ENCODE assay signal across 8 cellular contexts in genomic region chr20:40945754-40946451, GRCh38.
A peak's percentile ranks its signal among the peaks of the same experiment; 100 is the strongest.
DNase-seq lines count a peak whose midpoint lies in the region; ATAC-seq and TF ChIP-seq lines count a peak whose summit lies in the region.

No MANE protein-coding gene starts in this region.

- ATAC-seq in GM21723 (IDR thresholded peaks at IDR 0.05; ENCODE audit: unreplicated experiment): no peak

- no peak overlapping the region for H3K4me3 Mint-ChIP-seq in activated CD4-positive, alpha-beta T cell treated with anti-CD3 and anti-CD28 coated beads, Interleukin-2, amount 10 ng/mL, durations not matched to agents 24 days and 14 days

- H3K27me3 Mint-ChIP-seq in activated CD4-positive, alpha-beta T cell treated with anti-CD3 and anti-CD28 coated beads, Interleukin-2, amount 10 ng/mL, durations not matched to agents 24 days and 14 days: peaks cover 10% of the 10 kb centered on the region

- no peaks in the 10 kb centered on the region for H3K36me3 Mint-ChIP-seq in activated CD4-positive, alpha-beta T cell treated with anti-CD3 and anti-CD28 coated beads, Interleukin-2, amount 10 ng/mL, durations not matched to agents 24 days and 14 days (ENCODE audit: low read depth)

- no peaks in the 10 kb centered on the region for H3K9me3 Mint-ChIP-seq in activated CD4-positive, alpha-beta T cell treated with anti-CD3 and anti-CD28 coated beads, Interleukin-2, amount 10 ng/mL, durations not matched to agents 24 days and 14 days

- peak; percentile 66 for DNase-seq in activated CD4-positive, alpha-beta T cell treated with anti-CD3 and anti-CD28 coated beads, Interleukin-2, amount 10 ng/mL, durations not matched to agents 24 days and 14 days
- no peak for DNase-seq in activated CD4-positive, alpha-beta T cell treated with anti-CD3 and anti-CD28 coated beads, Interleukin-2, amount 50 U/mL, for 1 hour
- DNase-seq in NCI-H146 (lab: John Stamatoyannopoulos, UW) (peak; percentile 29), astrocyte of the spinal cord (ENCODE audit: low read depth, low spot score) (peak; percentile 63), iPS-NIHi11 (ENCODE audit: low spot score) (peak; percentile 79), stromal cell of bone marrow (ENCODE audit: low read depth) (peak; percentile 47), KG1 (lab: John Stamatoyannopoulos, UW) (no peak)

- in situ Hi-C loops in astrocyte of the spinal cord (cut with HindIII; ENCODE audit: low sequenced_read_pairs): no loop called here

- intact Hi-C loops in activated CD4-positive, alpha-beta T cell treated with anti-CD3 and anti-CD28 coated beads, Interleukin-2, amount 10 ng/mL, durations not matched to agents 24 days and 14 days (cut with micrococcal nuclease): no loop called here

- no peak overlapping the region for H3K4me3 ChIP-seq in astrocyte of the spinal cord (ENCODE audit: low read depth, low read length)

- H3K4me1 Mint-ChIP-seq in activated CD4-positive, alpha-beta T cell treated with anti-CD3 and anti-CD28 coated beads, Interleukin-2, amount 10 ng/mL, durations not matched to agents 24 days and 14 days: no peaks in the 10 kb centered on the region

- TF ChIP-seq CTCF in astrocyte of the spinal cord (IDR thresholded peaks at IDR 0.05; ENCODE audit: low read depth, low read length): peak; percentile 89

- H3K27ac Mint-ChIP-seq in activated CD4-positive, alpha-beta T cell treated with anti-CD3 and anti-CD28 coated beads, Interleukin-2, amount 10 ng/mL, durations not matched to agents 24 days and 14 days: no peak overlapping the region

Comparison
In these comparisons a context has a peak if more than half of its experiments do, and no peak if none do; other contexts are left out.
1. DNase-seq: peak in activated CD4-positive, alpha-beta T cell treated with anti-CD3 and anti-CD28 coated beads, Interleukin-2, amount 10 ng/mL, durations not matched to agents 24 days and 14 days (single experiment), NCI-H146 (single experiment), astrocyte of the spinal cord (single experiment), iPS-NIHi11 (single experiment) and stromal cell of bone marrow (single experiment); none in activated CD4-positive, alpha-beta T cell treated with anti-CD3 and anti-CD28 coated beads, Interleukin-2, amount 50 U/mL, for 1 hour (single experiment) and KG1 (single experiment).